ENCODE assay signal across 1 cellular context in genomic region chr2:2649109-2650072, GRCh38.
TF ChIP-seq lines count a peak whose summit lies in the region.

No MANE protein-coding gene starts in this region.

TF ChIP-seq in HepG2, 621 proteins besides CTCF, POLR2A, EP300 and RAD21 (continued from another document):
- no peak for TF ChIP-seq ZHX1 (CRISPR knock-in tag; IDR thresholded peaks at IDR 0.05; ENCODE audit: low read depth)
- no peak for TF ChIP-seq AFF4 (CRISPR knock-in tag; IDR thresholded peaks at IDR 0.05)
